In genomic region chr10:130411496-130412070, GRCh38 we compare ENCODE assay signal across 29 cellular contexts.
DNase-seq lines count a peak whose midpoint lies in the region; TF ChIP-seq lines count a peak whose summit lies in the region.
"Had no signal": no experiment of that assay in that cellular context is flagged by ENCODE, and none has a peak within 500 bp of the region (broad histone marks: within the 10 kb centered on the region; RNA-seq: fewer than 3 reads in every experiment).

No MANE protein-coding gene starts in this region.

- intact Hi-C loops in sigmoid colon (cut with DNase I): no loop called here

- no peak overlapping the region for H3K27ac Mint-ChIP-seq in endodermal cell
- H3K27ac Mint-ChIP-seq: activated CD8-positive, alpha-beta T cell treated with anti-CD3 and anti-CD28 coated beads for 36 hours; activated naive CD8-positive, alpha-beta T cell; CD8-positive, alpha-beta T cell; dendritic cell treated with granulocyte-macrophage colony-stimulating factor and Interleukin-4, amounts not matched to agents 40 ng/mL and 50 ng/mL, for 4 days; mesothelial cell of epicardium; naive B cell had no signal

- no peaks in the 10 kb centered on the region for H4K20me1 ChIP-seq in Karpas-422 (ENCODE audit: insufficient read depth, low read depth, low read length)

- no peaks in the 10 kb centered on the region for H3K9me3 ChIP-seq in endodermal cell (ENCODE audit: control insufficient read depth, low read length)
- no peaks in the 10 kb centered on the region for H3K9me3 ChIP-seq in sigmoid colon
- H3K9me3 ChIP-seq in Karpas-422 (ENCODE audit: low read length): no peaks in the 10 kb centered on the region
- H3K9me3 ChIP-seq: psoas muscle, SK-N-SH, testis, uterus had no signal

- DNase-seq in NCI-H2171 treated with DMSO at 0.1 percent for 48 hours (lab: John Stamatoyannopoulos, UW) (peak; percentile 2), NCI-H2171 (lab: John Stamatoyannopoulos, UW) (no peak), NCI-H2029 (lab: John Stamatoyannopoulos, UW) (peak; percentile 46), endodermal cell (peak; percentile 35), sigmoid colon (peak; percentile 19), Karpas-422 (no peak), NK-92 (lab: John Stamatoyannopoulos, UW; ENCODE audit: unreplicated experiment) (no peak), NCI-H2227 (lab: John Stamatoyannopoulos, UW; ENCODE audit: unreplicated experiment) (no peak)
- DNase-seq: activated CD4-positive, alpha-beta T cell treated with anti-CD3 and anti-CD28 coated beads for 1 hour; activated CD8-positive, alpha-beta T cell treated with anti-CD3 and anti-CD28 coated beads for 36 hours; activated T-cell treated with anti-CD3 and anti-CD28 coated beads for 4 hours; aorta; DMS53; GDM1; hippocampal formation; naive B cell; NCI-H1048; NCI-H2227 treated with DMSO at 0.1 percent for 48 hours; NCI-H774; psoas muscle; SK-N-SH; stimulated activated naive CD8-positive, alpha-beta T cell treated with anti-CD3 and anti-CD28 coated beads, Interleukin-15, Interleukin-2, amounts not matched to agents 100 U/mL and 50 U/mL, for 24 hours; T-helper 2 cell; testis; uterus had no signal

- no peaks in the 10 kb centered on the region for H3K9me2 ChIP-seq in Karpas-422 (replicated peaks; ENCODE audit: insufficient read depth, low read length)
- H3K9me2 ChIP-seq: SK-N-SH had no signal

- H3K9me3 Mint-ChIP-seq in endodermal cell: peaks cover 10% of the 10 kb centered on the region
- H3K9me3 Mint-ChIP-seq: activated CD8-positive, alpha-beta T cell treated with anti-CD3 and anti-CD28 coated beads for 36 hours; dendritic cell treated with granulocyte-macrophage colony-stimulating factor and Interleukin-4, amounts not matched to agents 40 ng/mL and 50 ng/mL, for 4 days had no signal

- H3K4me1 ChIP-seq in endodermal cell (ENCODE audit: control insufficient read depth, insufficient read depth, low read length): no peaks in the 10 kb centered on the region
- H3K4me1 ChIP-seq in sigmoid colon: no peaks in the 10 kb centered on the region
- H3K4me1 ChIP-seq in Karpas-422 (ENCODE audit: low read length): no peaks in the 10 kb centered on the region
- H3K4me1 ChIP-seq: psoas muscle, testis, uterus had no signal

- 78 to 84% methylated on average over 4 to 13 of the region's 13 CpGs for WGBS in endodermal cell (ENCODE audit: insufficient coverage in 1 of 2, insufficient read length in 1 of 2), 2 experiments
- 52 to 58% methylated on average over 13 of the region's 13 CpGs for WGBS in sigmoid colon, 2 donors

- H3K27me3 ChIP-seq in endodermal cell (ENCODE audit: control insufficient read depth, insufficient read depth, low read length, poor library complexity, severe bottlenecking) (no peaks in the 10 kb centered on the region), sigmoid colon (no peaks in the 10 kb centered on the region), Karpas-422 (ENCODE audit: low read length) (no peaks in the 10 kb centered on the region)
- H3K27me3 ChIP-seq: testis had no signal

- TF ChIP-seq CTCF in endodermal cell (conservative IDR thresholded peaks at IDR 0.05) (no peak), sigmoid colon (IDR thresholded peaks at IDR 0.05) (no peak)

- H3K27ac ChIP-seq in endodermal cell (ENCODE audit: low read depth, low read length): no peak overlapping the region
- H3K27ac ChIP-seq in sigmoid colon: no peak overlapping the region
- H3K27ac ChIP-seq in Karpas-422 (ENCODE audit: low read length): no peak overlapping the region
- H3K27ac ChIP-seq: psoas muscle, testis, uterus had no signal

- no peak overlapping the region for H3K4me3 ChIP-seq in endodermal cell (ENCODE audit: low read length)
- no peak overlapping the region for H3K4me3 ChIP-seq in sigmoid colon
- no peak overlapping the region for H3K4me3 ChIP-seq in Karpas-422 (ENCODE audit: low read length)
- H3K4me3 ChIP-seq: psoas muscle, testis, uterus had no signal

- no peaks in the 10 kb centered on the region for H3K36me3 Mint-ChIP-seq in endodermal cell (ENCODE audit: low read depth)
- H3K36me3 Mint-ChIP-seq: activated naive CD8-positive, alpha-beta T cell; CD8-positive, alpha-beta T cell; mesothelial cell of epicardium had no signal

- peaks cover 11% of the 10 kb centered on the region for H3K27me3 Mint-ChIP-seq in endodermal cell (ENCODE audit: insufficient read depth)
- H3K27me3 Mint-ChIP-seq: activated CD8-positive, alpha-beta T cell treated with anti-CD3 and anti-CD28 coated beads for 36 hours had no signal

- no peak overlapping the region for H3K4me2 ChIP-seq in Karpas-422 (ENCODE audit: low read depth, low read length, poor library complexity, severe bottlenecking)
- H3K4me2 ChIP-seq: SK-N-SH had no signal

- no peaks in the 10 kb centered on the region for H3K79me2 ChIP-seq in Karpas-422 (ENCODE audit: low read length)

- no peak overlapping the region for H3K4me3 Mint-ChIP-seq in endodermal cell
- H3K4me3 Mint-ChIP-seq: activated CD8-positive, alpha-beta T cell treated with anti-CD3 and anti-CD28 coated beads for 36 hours; activated naive CD8-positive, alpha-beta T cell; CD8-positive, alpha-beta T cell; dendritic cell treated with granulocyte-macrophage colony-stimulating factor and Interleukin-4, amounts not matched to agents 40 ng/mL and 50 ng/mL, for 4 days; mesothelial cell of epicardium; naive B cell had no signal

- no peak for TF ChIP-seq EP300 in sigmoid colon (IDR thresholded peaks at IDR 0.05)

- H3K9ac ChIP-seq in endodermal cell (ENCODE audit: extremely low read depth, low read length, poor library complexity, severe bottlenecking) (no peak overlapping the region), Karpas-422 (ENCODE audit: low read length) (no peak overlapping the region)
- H3K9ac ChIP-seq: SK-N-SH had no signal

- H2AFZ ChIP-seq in Karpas-422 (ENCODE audit: low read length): no peak overlapping the region

- H3K4me1 Mint-ChIP-seq in endodermal cell: peaks cover 5% of the 10 kb centered on the region
- H3K4me1 Mint-ChIP-seq: mesothelial cell of epicardium, naive B cell had no signal

- H3K36me3 ChIP-seq in endodermal cell (ENCODE audit: control insufficient read depth, insufficient read depth, low read length) (no peaks in the 10 kb centered on the region), sigmoid colon (no peaks in the 10 kb centered on the region), Karpas-422 (ENCODE audit: insufficient read depth, low read length) (no peaks in the 10 kb centered on the region)
- H3K36me3 ChIP-seq: uterus had no signal

- no peak for TF ChIP-seq POLR2A in sigmoid colon (IDR thresholded peaks at IDR 0.05)

Comparison
In these comparisons a context has a peak if more than half of its experiments do, and no peak if none do; other contexts are left out.
1. DNase-seq: peak in NCI-H2171 treated with DMSO at 0.1 percent for 48 hours (single experiment), NCI-H2029 (single experiment), endodermal cell (single experiment) and sigmoid colon (single experiment); none in NCI-H2171 (single experiment), Karpas-422 (single experiment), NK-92 (single experiment) and NCI-H2227 (single experiment).